ENCODE assay signal across 22 cellular contexts in the genomic region with DNA sequence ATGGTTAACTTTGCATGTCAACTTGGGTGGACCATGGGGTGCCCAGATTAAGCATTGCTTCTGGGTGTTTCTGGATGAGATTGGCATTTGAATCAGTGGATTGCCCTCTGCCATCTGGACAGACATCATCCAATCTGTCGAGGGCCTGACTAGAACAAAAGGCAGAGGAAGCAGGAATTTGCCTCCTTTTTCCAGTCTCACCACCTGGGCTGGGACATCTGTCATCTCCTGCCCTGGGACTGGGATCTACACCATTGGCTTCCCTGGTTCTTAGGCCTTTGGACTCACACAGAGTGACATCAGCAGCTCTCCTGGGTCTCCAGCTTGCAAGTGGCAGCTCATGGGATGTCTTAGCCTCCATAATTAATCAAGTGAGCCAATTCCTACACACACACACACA. TPM values are rescaled to one million over a fixed set of nuclear protein-coding genes. Genes with fewer than 3 reads are reported as not detected.
"Had no signal": no experiment of that assay in that cellular context is flagged by ENCODE, and none has a peak within 500 bp of the region (broad histone marks: within the 10 kb centered on the region; RNA-seq: fewer than 3 reads in every experiment).

No MANE protein-coding gene starts in this region.

- H3K27ac ChIP-seq: adrenal gland, breast epithelium, epithelial cell of prostate, foreskin keratinocyte, parathyroid adenoma, stomach, upper lobe of left lung had no signal

- ATAC-seq: activated CD4-positive, alpha-beta T cell treated with anti-CD3 and anti-CD28 coated beads for 36 hours; foreskin keratinocyte; left colon; sciatic nerve; stimulated activated effector memory CD8-positive, alpha-beta T cell treated with anti-CD3 and anti-CD28 coated beads, Interleukin-12 subunit alpha, Interleukin-12 subunit beta, amount 100 ng/mL, for 72 hours; WTC11 had no signal

- H3K9me3 ChIP-seq: adrenal gland, breast epithelium, stomach, upper lobe of left lung had no signal

- H3K4me3 ChIP-seq: adrenal gland, breast epithelium, lung, stomach, upper lobe of left lung had no signal

- DNase-seq: activated CD4-positive, alpha-beta T cell treated with anti-CD3 and anti-CD28 coated beads for 36 hours; activated CD4-positive, alpha-beta T cell treated with anti-CD3 and anti-CD28 coated beads, Interleukin-2, amount 50 U/mL, for 48 hours; activated gamma-delta T cell; adrenal gland; endodermal cell; foreskin keratinocyte; hippocampal formation; left colon; stimulated activated CD4-positive, alpha-beta T cell treated with anti-CD3 and anti-CD28 coated beads, Interleukin-4, amount 100 ng/mL, for 24 hours; stomach; upper lobe of left lung had no signal

- H3K4me1 ChIP-seq: breast epithelium had no signal

- H3K27me3 ChIP-seq: adrenal gland, breast epithelium, foreskin keratinocyte, upper lobe of left lung had no signal

- H3K36me3 ChIP-seq: adrenal gland, breast epithelium, stomach, upper lobe of left lung had no signal

RNA-seq across cellular contexts. Expression of a gene that starts 10.3 kb away (rescaled TPM):
- total RNA-seq: activated CD4-positive, alpha-beta T cell treated with anti-CD3 and anti-CD28 coated beads for 36 hours; left colon; mesothelial cell of epicardium; stomach; T-helper 2 cell treated with Interferon-gamma antibody and Interleukin-4, amounts not matched to agents 100 ng/mL and 5 ng/mL, for 36 hours had no signal

RNA-seq across cellular contexts. Expression of a gene that starts 30.9 kb away (rescaled TPM):
- total RNA-seq: activated CD4-positive, alpha-beta T cell treated with anti-CD3 and anti-CD28 coated beads for 36 hours; astrocyte; endodermal cell; mesothelial cell of epicardium; T-helper 2 cell treated with Interferon-gamma antibody and Interleukin-4, amounts not matched to agents 100 ng/mL and 5 ng/mL, for 36 hours; temporal lobe; WTC11 had no signal
